Comparison of ENCODE assay signal across 8 cellular contexts in the genomic region with DNA sequence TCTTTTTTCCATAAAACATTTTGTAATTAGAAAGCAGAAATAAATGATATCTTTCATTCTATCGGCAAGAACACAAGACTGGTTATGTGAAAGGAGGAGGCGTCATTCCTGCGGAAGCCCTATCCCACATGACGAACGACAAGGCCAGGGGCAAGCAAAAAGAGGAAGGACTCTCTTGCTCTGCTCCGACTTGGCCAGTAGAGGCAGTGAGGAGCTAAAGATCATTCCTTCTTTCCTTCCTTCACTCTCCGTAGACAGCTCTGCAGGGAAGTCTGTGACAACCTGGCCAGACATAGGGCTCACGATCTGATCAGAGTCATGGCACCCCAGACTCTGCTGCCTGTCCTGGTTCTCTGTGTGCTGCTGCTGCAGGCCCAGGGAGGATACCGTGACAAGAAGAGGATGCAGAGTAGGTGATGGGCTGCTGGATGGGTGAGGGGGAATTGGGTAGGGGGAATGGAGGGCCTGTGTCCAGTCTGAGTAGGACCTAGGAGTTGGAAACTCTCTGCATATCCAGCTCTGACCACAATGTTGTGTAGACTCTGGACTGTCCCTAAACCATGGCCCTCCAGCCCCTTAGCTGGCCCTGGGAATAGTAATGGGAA. TPM values are rescaled to one million over a fixed set of nuclear protein-coding genes. Genes with fewer than 3 reads are reported as not detected.
DNase-seq lines count a peak whose midpoint lies in the region; ATAC-seq and TF ChIP-seq lines count a peak whose summit lies in the region.

A gene (plus strand): TSS at position 244 of the 605 bp plus-strand sequence. CDS start 75 bp downstream, at position 319.

- peak; percentile 55 for ATAC-seq in GM18907 (IDR thresholded peaks at IDR 0.05; ENCODE audit: unreplicated experiment)
- peak; percentile 78 to 88 for ATAC-seq in activated T-cell treated with anti-CD3 and anti-CD28 coated beads, Interleukin-2, amount 50 U/mL, for 4 hours
- ATAC-seq in GM21825 (IDR thresholded peaks at IDR 0.05; ENCODE audit: unreplicated experiment), result no peak
- no peak for ATAC-seq in HG03108 (IDR thresholded peaks at IDR 0.05; ENCODE audit: unreplicated experiment)

- peak; percentile 68 for DNase-seq in NCI-H460 (ENCODE audit: extremely low read depth, low read depth)
- DNase-seq in activated T-cell treated with anti-CD3 and anti-CD28 coated beads, Interleukin-2, amount 50 U/mL, for 4 hours, result no peak
- DNase-seq in cardiac muscle cell (ENCODE audit: low read depth in 1 of 2, low spot score in 1 of 2), result peak; percentile 56 to 59
- DNase-seq in skeletal muscle cell (ENCODE audit: low read depth), result peak; percentile 5

- no peaks in the 10 kb centered on the region for H3K36me3 ChIP-seq in cardiac muscle cell

- no peak within 1 kb of the TSS for H3K27ac ChIP-seq in C4-2B
- H3K27ac ChIP-seq in cardiac muscle cell, result no peak within 1 kb of the TSS

- H3K27me3 ChIP-seq in cardiac muscle cell, result no peaks in the 10 kb centered on the region

- no peak within 1 kb of the TSS for H3K4me3 ChIP-seq in cardiac muscle cell
- H3K4me3 ChIP-seq in skeletal muscle cell (ENCODE audit: low read depth, low read length), result no peak within 1 kb of the TSS

- H3K4me1 Mint-ChIP-seq in activated T-cell treated with anti-CD3 and anti-CD28 coated beads, Interleukin-2, amount 50 U/mL, for 4 hours (ENCODE audit: low read depth), result peaks cover 3% of the 10 kb centered on the region

- no peaks in the 10 kb centered on the region for H3K9me3 ChIP-seq in cardiac muscle cell (ENCODE audit: low read depth)

- TF ChIP-seq CTCF in C4-2B (conservative IDR thresholded peaks at IDR 0.05) (peak; percentile 90), cardiac muscle cell (IDR thresholded peaks at IDR 0.05; ENCODE audit: low read depth, low read length) (peak; percentile 79)

- peaks cover 42% of the 10 kb centered on the region for H3K27me3 Mint-ChIP-seq in activated T-cell treated with anti-CD3 and anti-CD28 coated beads, Interleukin-2, amount 50 U/mL, for 4 hours (ENCODE audit: low read depth)

- no peak within 1 kb of the TSS for H3K4me3 Mint-ChIP-seq in activated T-cell treated with anti-CD3 and anti-CD28 coated beads, Interleukin-2, amount 50 U/mL, for 4 hours

- no peaks in the 10 kb centered on the region for H3K4me1 ChIP-seq in cardiac muscle cell (ENCODE audit: low read depth)

- no peaks in the 10 kb centered on the region for H3K36me3 Mint-ChIP-seq in activated T-cell treated with anti-CD3 and anti-CD28 coated beads, Interleukin-2, amount 50 U/mL, for 4 hours (ENCODE audit: insufficient read depth)

- H3K9me3 Mint-ChIP-seq in activated T-cell treated with anti-CD3 and anti-CD28 coated beads, Interleukin-2, amount 50 U/mL, for 4 hours, result no peaks in the 10 kb centered on the region

RNA-seq across cellular contexts. Expression of the gene that starts here (rescaled TPM):
- total RNA-seq in NCI-H460 (2014; rRNA removed; shearing (Covaris generic)), result not detected in 2 replicates
- polyA plus RNA-seq in NCI-H460 (2014; cell fraction: nucleus; rRNA removed), result not detected in 2 replicates
- not detected for total RNA-seq in activated T-cell treated with anti-CD3 and anti-CD28 coated beads, Interleukin-2, amount 50 U/mL, for 4 hours
- total RNA-seq in cardiac muscle cell, result not detected in 2 replicates
- not detected in 2 replicates for polyA plus RNA-seq in cardiac muscle cell

Comparison
In these comparisons a context has a peak if more than half of its experiments do, and no peak if none do; other contexts are left out.
1. Peak in DNase-seq in NCI-H460; RNA of the gene not detected or under 1 TPM.
2. Peak in ATAC-seq in activated T-cell treated with anti-CD3 and anti-CD28 coated beads, Interleukin-2, amount 50 U/mL, for 4 hours; RNA of the gene not detected or under 1 TPM.
3. Peak in DNase-seq in cardiac muscle cell; RNA of the gene not detected or under 1 TPM.